In the genomic region with DNA sequence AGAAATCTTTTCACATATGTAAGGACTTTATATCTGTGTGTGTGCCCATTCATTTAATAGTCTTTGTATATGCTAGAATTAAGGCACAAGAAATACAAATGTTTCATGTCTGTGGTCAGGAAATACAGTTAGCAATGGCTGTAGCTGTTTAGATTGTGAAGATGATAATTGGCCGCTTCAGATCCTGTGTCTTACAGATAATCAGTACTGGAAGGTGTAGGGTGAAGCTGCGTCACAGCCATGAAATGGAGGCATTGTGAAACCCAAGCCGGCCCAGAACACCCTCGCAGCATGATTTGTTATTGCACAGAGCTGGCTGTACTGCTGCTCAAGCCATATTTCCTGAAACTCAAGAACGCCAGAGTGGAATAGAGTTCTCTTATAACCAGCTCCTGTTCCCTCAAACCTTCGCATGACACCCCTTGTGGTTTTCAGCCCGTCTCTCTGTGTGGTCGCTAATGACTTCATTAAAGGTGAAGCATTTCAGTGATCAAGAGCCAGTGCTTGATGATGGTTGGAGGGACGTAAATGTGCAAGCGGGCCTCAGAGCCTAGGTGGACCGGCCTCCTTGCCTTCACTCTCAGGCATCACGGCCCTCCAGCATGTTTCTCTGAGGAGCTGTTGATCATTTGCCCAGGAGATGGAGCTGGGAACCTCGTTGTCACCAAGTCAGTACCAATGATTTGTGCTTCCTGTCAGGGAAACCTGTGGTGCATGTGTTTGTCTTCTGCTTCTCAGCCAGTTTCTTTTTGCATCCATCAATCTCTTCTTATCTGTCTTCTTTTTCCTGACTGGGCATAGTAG, we compare ENCODE assay signal across 1 cellular context.
TF ChIP-seq lines count a peak whose summit lies in the region.

No MANE protein-coding gene starts in this region.

TF ChIP-seq in GM23338, 12 proteins besides CTCF, POLR2A, EP300 and RAD21 (continued from another document):
- TF ChIP-seq, protein P1, sequence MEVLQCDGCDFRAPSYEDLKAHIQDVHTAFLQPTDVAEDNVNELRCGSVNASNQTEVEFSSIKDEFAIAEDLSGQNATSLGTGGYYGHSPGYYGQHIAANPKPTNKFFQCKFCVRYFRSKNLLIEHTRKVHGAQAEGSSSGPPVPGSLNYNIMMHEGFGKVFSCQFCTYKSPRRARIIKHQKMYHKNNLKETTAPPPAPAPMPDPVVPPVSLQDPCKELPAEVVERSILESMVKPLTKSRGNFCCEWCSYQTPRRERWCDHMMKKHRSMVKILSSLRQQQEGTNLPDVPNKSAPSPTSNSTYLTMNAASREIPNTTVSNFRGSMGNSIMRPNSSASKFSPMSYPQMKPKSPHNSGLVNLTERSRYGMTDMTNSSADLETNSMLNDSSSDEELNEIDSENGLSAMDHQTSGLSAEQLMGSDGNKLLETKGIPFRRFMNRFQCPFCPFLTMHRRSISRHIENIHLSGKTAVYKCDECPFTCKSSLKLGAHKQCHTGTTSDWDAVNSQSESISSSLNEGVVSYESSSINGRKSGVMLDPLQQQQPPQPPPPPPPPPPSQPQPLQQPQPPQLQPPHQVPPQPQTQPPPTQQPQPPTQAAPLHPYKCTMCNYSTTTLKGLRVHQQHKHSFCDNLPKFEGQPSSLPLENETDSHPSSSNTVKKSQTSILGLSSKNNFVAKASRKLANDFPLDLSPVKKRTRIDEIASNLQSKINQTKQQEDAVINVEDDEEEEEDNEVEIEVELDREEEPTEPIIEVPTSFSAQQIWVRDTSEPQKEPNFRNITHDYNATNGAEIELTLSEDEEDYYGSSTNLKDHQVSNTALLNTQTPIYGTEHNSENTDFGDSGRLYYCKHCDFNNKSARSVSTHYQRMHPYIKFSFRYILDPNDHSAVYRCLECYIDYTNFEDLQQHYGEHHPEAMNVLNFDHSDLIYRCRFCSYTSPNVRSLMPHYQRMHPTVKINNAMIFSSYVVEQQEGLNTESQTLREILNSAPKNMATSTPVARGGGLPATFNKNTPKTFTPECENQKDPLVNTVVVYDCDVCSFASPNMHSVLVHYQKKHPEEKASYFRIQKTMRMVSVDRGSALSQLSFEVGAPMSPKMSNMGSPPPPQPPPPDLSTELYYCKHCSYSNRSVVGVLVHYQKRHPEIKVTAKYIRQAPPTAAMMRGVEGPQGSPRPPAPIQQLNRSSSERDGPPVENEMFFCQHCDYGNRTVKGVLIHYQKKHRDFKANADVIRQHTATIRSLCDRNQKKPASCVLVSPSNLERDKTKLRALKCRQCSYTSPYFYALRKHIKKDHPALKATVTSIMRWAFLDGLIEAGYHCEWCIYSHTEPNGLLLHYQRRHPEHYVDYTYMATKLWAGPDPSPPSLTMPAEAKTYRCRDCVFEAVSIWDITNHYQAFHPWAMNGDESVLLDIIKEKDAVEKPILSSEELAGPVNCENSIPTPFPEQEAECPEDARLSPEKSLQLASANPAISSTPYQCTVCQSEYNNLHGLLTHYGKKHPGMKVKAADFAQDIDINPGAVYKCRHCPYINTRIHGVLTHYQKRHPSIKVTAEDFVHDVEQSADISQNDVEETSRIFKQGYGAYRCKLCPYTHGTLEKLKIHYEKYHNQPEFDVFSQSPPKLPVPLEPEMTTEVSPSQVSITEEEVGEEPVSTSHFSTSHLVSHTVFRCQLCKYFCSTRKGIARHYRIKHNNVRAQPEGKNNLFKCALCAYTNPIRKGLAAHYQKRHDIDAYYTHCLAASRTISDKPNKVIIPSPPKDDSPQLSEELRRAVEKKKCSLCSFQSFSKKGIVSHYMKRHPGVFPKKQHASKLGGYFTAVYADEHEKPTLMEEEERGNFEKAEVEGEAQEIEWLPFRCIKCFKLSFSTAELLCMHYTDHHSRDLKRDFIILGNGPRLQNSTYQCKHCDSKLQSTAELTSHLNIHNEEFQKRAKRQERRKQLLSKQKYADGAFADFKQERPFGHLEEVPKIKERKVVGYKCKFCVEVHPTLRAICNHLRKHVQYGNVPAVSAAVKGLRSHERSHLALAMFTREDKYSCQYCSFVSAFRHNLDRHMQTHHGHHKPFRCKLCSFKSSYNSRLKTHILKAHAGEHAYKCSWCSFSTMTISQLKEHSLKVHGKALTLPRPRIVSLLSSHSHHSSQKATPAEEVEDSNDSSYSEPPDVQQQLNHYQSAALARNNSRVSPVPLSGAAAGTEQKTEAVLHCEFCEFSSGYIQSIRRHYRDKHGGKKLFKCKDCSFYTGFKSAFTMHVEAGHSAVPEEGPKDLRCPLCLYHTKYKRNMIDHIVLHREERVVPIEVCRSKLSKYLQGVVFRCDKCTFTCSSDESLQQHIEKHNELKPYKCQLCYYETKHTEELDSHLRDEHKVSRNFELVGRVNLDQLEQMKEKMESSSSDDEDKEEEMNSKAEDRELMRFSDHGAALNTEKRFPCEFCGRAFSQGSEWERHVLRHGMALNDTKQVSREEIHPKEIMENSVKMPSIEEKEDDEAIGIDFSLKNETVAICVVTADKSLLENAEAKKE (CRISPR knock-in tag; IDR thresholded peaks at IDR 0.05), result no peak
- no peak for TF ChIP-seq ZNF114 (CRISPR knock-in tag; IDR thresholded peaks at IDR 0.05)
- TF ChIP-seq ZNF331 (CRISPR knock-in tag; IDR thresholded peaks at IDR 0.05; ENCODE audit: low read depth), result no peak
- TF ChIP-seq, protein P2, sequence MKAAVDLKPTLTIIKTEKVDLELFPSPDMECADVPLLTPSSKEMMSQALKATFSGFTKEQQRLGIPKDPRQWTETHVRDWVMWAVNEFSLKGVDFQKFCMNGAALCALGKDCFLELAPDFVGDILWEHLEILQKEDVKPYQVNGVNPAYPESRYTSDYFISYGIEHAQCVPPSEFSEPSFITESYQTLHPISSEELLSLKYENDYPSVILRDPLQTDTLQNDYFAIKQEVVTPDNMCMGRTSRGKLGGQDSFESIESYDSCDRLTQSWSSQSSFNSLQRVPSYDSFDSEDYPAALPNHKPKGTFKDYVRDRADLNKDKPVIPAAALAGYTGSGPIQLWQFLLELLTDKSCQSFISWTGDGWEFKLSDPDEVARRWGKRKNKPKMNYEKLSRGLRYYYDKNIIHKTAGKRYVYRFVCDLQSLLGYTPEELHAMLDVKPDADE (IDR thresholded peaks at IDR 0.05), result no peak
- TF ChIP-seq NANOG (IDR thresholded peaks at IDR 0.05; ENCODE audit: borderline replicate concordance), result no peak
- no peak for TF ChIP-seq EZH2 (IDR thresholded peaks at IDR 0.05; ENCODE audit: low read depth, unreplicated experiment)
- no peak for TF ChIP-seq STAT1 (IDR thresholded peaks at IDR 0.05; ENCODE audit: unreplicated experiment)
- no peak for TF ChIP-seq POLR2AphosphoS5 (IDR thresholded peaks at IDR 0.05; ENCODE audit: low read depth)
TF ChIP-seq in GM23338: peak in this region for 0.
